In the genomic region with DNA sequence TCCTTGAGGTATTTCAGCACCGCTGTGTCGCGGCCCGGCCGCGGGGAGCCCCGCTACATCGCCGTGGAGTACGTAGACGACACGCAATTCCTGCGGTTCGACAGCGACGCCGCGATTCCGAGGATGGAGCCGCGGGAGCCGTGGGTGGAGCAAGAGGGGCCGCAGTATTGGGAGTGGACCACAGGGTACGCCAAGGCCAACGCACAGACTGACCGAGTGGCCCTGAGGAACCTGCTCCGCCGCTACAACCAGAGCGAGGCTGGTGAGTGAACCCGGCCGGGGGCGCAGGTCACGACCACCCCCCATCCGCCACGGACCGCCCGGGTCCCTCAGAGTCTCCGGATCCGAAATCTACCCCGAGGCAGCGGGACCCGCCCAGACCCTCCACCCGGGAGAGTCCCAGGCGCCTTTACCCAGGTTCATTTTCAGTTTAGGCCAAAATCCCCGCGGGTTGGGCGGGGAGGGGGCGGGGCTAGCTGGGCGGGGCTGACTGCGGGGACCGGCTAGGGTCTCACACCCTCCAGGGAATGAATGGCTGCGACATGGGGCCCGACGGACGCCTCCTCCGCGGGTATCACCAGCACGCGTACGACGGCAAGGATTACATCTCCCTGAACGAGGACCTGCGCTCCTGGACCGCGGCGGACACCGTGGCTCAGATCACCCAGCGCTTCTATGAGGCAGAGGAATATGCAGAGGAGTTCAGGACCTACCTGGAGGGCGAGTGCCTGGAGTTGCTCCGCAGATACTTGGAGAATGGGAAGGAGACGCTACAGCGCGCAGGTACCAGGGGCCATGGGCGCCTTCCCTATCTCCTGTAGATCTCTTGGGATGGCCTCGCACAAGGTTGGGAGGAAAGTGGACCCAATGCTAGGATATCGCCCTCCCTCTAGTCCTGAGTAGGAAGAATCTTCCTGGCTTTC, we compare ENCODE assay signal across 8 cellular contexts. TPM values are rescaled to one million over a fixed set of nuclear protein-coding genes. Genes with fewer than 3 reads are reported as not detected.
DNase-seq lines count a peak whose midpoint lies in the region; ATAC-seq and TF ChIP-seq lines count a peak whose summit lies in the region.

No MANE protein-coding gene starts in this region.

- peak overlapping the region; percentile 71 for H2AFZ ChIP-seq in neuron (ENCODE audit: low read depth, low read length)

- TF ChIP-seq CTCF in esophagus muscularis mucosa (IDR thresholded peaks at IDR 0.05) (no peak), suprapubic skin (IDR thresholded peaks at IDR 0.05) (no peak)

- H3K9me3 ChIP-seq in esophagus muscularis mucosa: no peaks in the 10 kb centered on the region
- peaks cover 4% of the 10 kb centered on the region for H3K9me3 ChIP-seq in neuron (ENCODE audit: low read length)
- no peaks in the 10 kb centered on the region for H3K9me3 ChIP-seq in suprapubic skin

- TF ChIP-seq EP300 in esophagus muscularis mucosa (IDR thresholded peaks at IDR 0.05) (no peak), suprapubic skin (IDR thresholded peaks at IDR 0.05) (no peak)

- H3K4me3 ChIP-seq in esophagus muscularis mucosa (peak overlapping the region; percentile 86 to 96 (median 91)), neuron (ENCODE audit: low read length) (peak overlapping the region; percentile 18), suprapubic skin (peak overlapping the region; percentile 75)

- peak; percentile 78 for DNase-seq in activated T-cell treated with anti-CD3 and anti-CD28 coated beads for 24 hours (ENCODE audit: low read depth)
- no peak for DNase-seq in esophagus muscularis mucosa (ENCODE audit: extremely low spot score)
- peak in 1 of 2 donors; percentile 78 for DNase-seq in suprapubic skin (ENCODE audit: low spot score in 2 of 2)
- DNase-seq in NCI-H1694 (lab: John Stamatoyannopoulos, UW): no peak
- DNase-seq in HuH-7 (ENCODE audit: low spot score): no peak

- H3K27me3 ChIP-seq in esophagus muscularis mucosa: no peaks in the 10 kb centered on the region
- peaks cover 44% of the 10 kb centered on the region for H3K27me3 ChIP-seq in neuron (ENCODE audit: insufficient read depth, low read length)
- H3K27me3 ChIP-seq in suprapubic skin: no peaks in the 10 kb centered on the region

- intact Hi-C loops in esophagus muscularis mucosa (cut with DNase I): loop anchor here (10.0 kb wide), 1 partner anchor 69 kb away; a partner anchor contains a TSS

- 9% methylated on average over 10 of the region's 76 CpGs for WGBS in esophagus muscularis mucosa
- WGBS in suprapubic skin: 28% methylated on average over 23 of the region's 76 CpGs

- in situ Hi-C loops in GM18951 (cut with MboI; ENCODE audit: low sequenced_read_pairs, unreplicated experiment): no loop called here

- peak; percentile 36 for ATAC-seq in HG03521 (IDR thresholded peaks at IDR 0.05; ENCODE audit: unreplicated experiment)

- H3K36me3 ChIP-seq in esophagus muscularis mucosa: peaks cover 6 to 39% (median 18%) of the 10 kb centered on the region in 4 donors
- H3K36me3 ChIP-seq in neuron (ENCODE audit: insufficient read depth, low read length): no peaks in the 10 kb centered on the region
- peaks cover 18% of the 10 kb centered on the region for H3K36me3 ChIP-seq in suprapubic skin

- H3K4me1 ChIP-seq in esophagus muscularis mucosa (peaks cover 8 to 25% (median 19%) of the 10 kb centered on the region in 4 donors), neuron (ENCODE audit: insufficient read depth, low read length) (no peaks in the 10 kb centered on the region), suprapubic skin (peaks cover 22% of the 10 kb centered on the region)

- TF ChIP-seq POLR2A in GM18951 (IDR thresholded peaks at IDR 0.05; ENCODE audit: extremely low read depth, insufficient read depth, insufficient read length) (peak; percentile 69), esophagus muscularis mucosa (IDR thresholded peaks at IDR 0.05; ENCODE audit: low read depth) (no peak), suprapubic skin (IDR thresholded peaks at IDR 0.05) (no peak)

- H3K27ac ChIP-seq in esophagus muscularis mucosa (replicated peaks in 1 of 4): peak overlapping the region; percentile 86 to 92 (median 86)
- H3K27ac ChIP-seq in suprapubic skin: peak overlapping the region; percentile 85

RNA-seq across cellular contexts. Expression of a gene that starts 0.7 kb away (rescaled TPM):
- total RNA-seq in esophagus muscularis mucosa (10 to 100 TPM; 36.1 to 69.6 (median 52.8) TPM), suprapubic skin (100 to 1,000 TPM in 1 of 4 donors, 10 to 100 TPM in 3; 25.6 to 162 (median 62.2) TPM)

RNA-seq across cellular contexts. Expression of a gene that starts 43.0 kb away (rescaled TPM):
- total RNA-seq in esophagus muscularis mucosa (1 to 10 TPM in 2 of 4 donors, under 1 TPM in 1, not detected in 1; 0.23 to 6.2 (median 1.2) TPM), suprapubic skin (under 1 TPM in 1 of 4 donors, not detected in 3; 0.76 TPM)

Comparison
In these comparisons a context has a peak if more than half of its experiments do, and no peak if none do; other contexts are left out.
1. H3K4me3 ChIP-seq: peak in every context shown above with its lines; median percentile 91 in esophagus muscularis mucosa; 75 in suprapubic skin; 18 in neuron.